Comparison of ENCODE assay signal across 15 cellular contexts in the genomic region with DNA sequence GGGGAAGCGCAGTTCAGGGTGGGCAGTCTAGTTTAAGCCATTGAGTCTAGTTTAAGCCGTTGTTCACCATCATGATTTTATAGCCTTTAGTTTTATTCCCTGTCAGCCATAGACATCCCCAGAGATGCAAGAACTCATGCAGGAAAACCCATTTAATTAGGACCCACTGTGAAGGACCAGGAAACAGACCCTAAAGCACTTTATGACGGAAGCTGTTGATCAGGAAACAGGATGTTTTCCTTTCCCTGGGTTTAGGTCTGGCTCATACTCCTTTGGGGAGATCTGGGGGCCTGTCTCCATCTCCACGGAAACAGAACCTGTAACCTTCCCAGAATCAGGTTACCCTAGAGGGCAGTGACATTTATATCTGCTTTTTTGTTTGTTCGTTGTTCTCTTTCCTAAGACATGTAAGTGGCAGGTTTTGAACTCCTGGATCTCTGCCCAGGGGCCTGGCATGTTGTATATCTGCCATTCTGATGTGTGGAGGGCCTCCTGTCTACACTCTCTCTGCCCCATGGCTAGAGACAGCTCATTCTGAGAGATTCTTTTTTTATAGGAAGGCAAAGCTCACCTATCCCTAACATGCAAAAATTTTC.
DNase-seq lines count a peak whose midpoint lies in the region; ATAC-seq and TF ChIP-seq lines count a peak whose summit lies in the region.
"Had no signal": no experiment of that assay in that cellular context is flagged by ENCODE, and none has a peak within 500 bp of the region (broad histone marks: within the 10 kb centered on the region; RNA-seq: fewer than 3 reads in every experiment).

No MANE protein-coding gene starts in this region.

- H3K36me3 ChIP-seq in right atrium auricular region = no peaks in the 10 kb centered on the region
- H3K36me3 ChIP-seq in heart right ventricle = no peaks in the 10 kb centered on the region
- no peaks in the 10 kb centered on the region for H3K36me3 ChIP-seq in mesodermal cell (ENCODE audit: control insufficient read depth, insufficient read depth, low read length)
- H3K36me3 ChIP-seq in osteoblast (ENCODE audit: insufficient read depth, low read length) = no peaks in the 10 kb centered on the region

- WGBS in heart right ventricle, 2 donors = 51 to 58% methylated on average over 5 of the region's 5 CpGs
- 50 to 75% methylated on average over 1 to 2 of the region's 5 CpGs for WGBS in mesodermal cell (ENCODE audit: insufficient coverage in 2 of 2), 2 experiments

- TF ChIP-seq CTCF in right atrium auricular region (IDR thresholded peaks at IDR 0.05) (no peak), heart right ventricle (IDR thresholded peaks at IDR 0.05) (no peak), osteoblast (IDR thresholded peaks at IDR 0.05; ENCODE audit: extremely low read depth, low read depth, low read length) (no peak)

- H4K20me1 ChIP-seq in osteoblast (ENCODE audit: insufficient read depth, low read length) = no peaks in the 10 kb centered on the region

- H3K27ac ChIP-seq in right atrium auricular region (no peak overlapping the region), heart right ventricle (peak overlapping the region in 1 of 10 donors; percentile 14), mesodermal cell (ENCODE audit: low read depth, low read length, severe bottlenecking) (peak overlapping the region; percentile 43), osteoblast (ENCODE audit: low read depth, low read length) (no peak overlapping the region)
- H3K27ac ChIP-seq: 22Rv1 had no signal

- ATAC-seq in Right ventricle myocardium inferior (peak; percentile 75), heart right ventricle (peak; percentile 46 to 89 (median 70))

- H3K9me3 ChIP-seq in right atrium auricular region = no peaks in the 10 kb centered on the region
- no peaks in the 10 kb centered on the region for H3K9me3 ChIP-seq in heart right ventricle
- no peaks in the 10 kb centered on the region for H3K9me3 ChIP-seq in mesodermal cell (ENCODE audit: control insufficient read depth, low read length)
- no peaks in the 10 kb centered on the region for H3K9me3 ChIP-seq in osteoblast (ENCODE audit: low read depth, low read length)

- no peak overlapping the region for H3K4me3 ChIP-seq in right atrium auricular region
- no peak overlapping the region for H3K4me3 ChIP-seq in heart right ventricle
- H3K4me3 ChIP-seq in mesodermal cell (ENCODE audit: extremely low read depth, insufficient read depth, low read length, poor library complexity, severe bottlenecking) = no peak overlapping the region
- no peak overlapping the region for H3K4me3 ChIP-seq in osteoblast (ENCODE audit: insufficient read depth, low read length)

- H3K79me2 ChIP-seq in osteoblast (ENCODE audit: insufficient read depth, low read length) = no peaks in the 10 kb centered on the region

- H2AFZ ChIP-seq in osteoblast (ENCODE audit: low read length) = no peak overlapping the region

- in situ Hi-C loops in G401 (cut with HindIII; ENCODE audit: low sequenced_read_pairs) = no loop called here

- H3K4me2 ChIP-seq in osteoblast (ENCODE audit: insufficient read depth, low read length) = no peak overlapping the region

- intact Hi-C loops in Right ventricle myocardium inferior (cut with DNase I) (no loop called here), heart right ventricle (cut with DNase I) (no loop called here)

- DNase-seq in DMS 273 (lab: John Stamatoyannopoulos, UW; ENCODE audit: unreplicated experiment) (peak; percentile 50), DMS 273 treated with DMSO at 0.1 percent for 48 hours (lab: John Stamatoyannopoulos, UW) (no peak), Right ventricle myocardium inferior (ENCODE audit: missing footprints) (no peak), right atrium auricular region (ENCODE audit: low spot score) (no peak), heart right ventricle (peak; percentile 33 to 46), osteoblast (ENCODE audit: insufficient read length, low spot score, missing footprints) (no peak), G401 (ENCODE audit: low spot score) (no peak)
- DNase-seq: Calu3; CD4-positive, alpha-beta memory T cell; NCI-H1436; NCI-H2107; NCI-H446 treated with DMSO at 0.1 percent for 48 hours; SIG-M5 had no signal

- H3K4me1 ChIP-seq in right atrium auricular region (peaks cover 0 to 25% of the 10 kb centered on the region in 2 donors), heart right ventricle (peaks cover 0 to 42% (median 25%) of the 10 kb centered on the region in 9 donors), mesodermal cell (ENCODE audit: control insufficient read depth, insufficient read depth, low read length, poor library complexity, severe bottlenecking) (peaks cover 40% of the 10 kb centered on the region), osteoblast (ENCODE audit: insufficient read depth, low read length) (no peaks in the 10 kb centered on the region)

- H3K27me3 ChIP-seq in right atrium auricular region (no peaks in the 10 kb centered on the region), heart right ventricle (no peaks in the 10 kb centered on the region), osteoblast (ENCODE audit: insufficient read depth, low read length) (no peaks in the 10 kb centered on the region)

Comparison
In these comparisons a context has a peak if more than half of its experiments do, and no peak if none do; other contexts are left out.
1. DNase-seq: peak in DMS 273 (single experiment) and heart right ventricle (2 of 2); none in DMS 273 treated with DMSO at 0.1 percent for 48 hours (single experiment), Right ventricle myocardium inferior (single experiment), right atrium auricular region (single experiment), osteoblast (single experiment) and G401 (single experiment).